ENCODE assay signal across 11 cellular contexts in the genomic region with DNA sequence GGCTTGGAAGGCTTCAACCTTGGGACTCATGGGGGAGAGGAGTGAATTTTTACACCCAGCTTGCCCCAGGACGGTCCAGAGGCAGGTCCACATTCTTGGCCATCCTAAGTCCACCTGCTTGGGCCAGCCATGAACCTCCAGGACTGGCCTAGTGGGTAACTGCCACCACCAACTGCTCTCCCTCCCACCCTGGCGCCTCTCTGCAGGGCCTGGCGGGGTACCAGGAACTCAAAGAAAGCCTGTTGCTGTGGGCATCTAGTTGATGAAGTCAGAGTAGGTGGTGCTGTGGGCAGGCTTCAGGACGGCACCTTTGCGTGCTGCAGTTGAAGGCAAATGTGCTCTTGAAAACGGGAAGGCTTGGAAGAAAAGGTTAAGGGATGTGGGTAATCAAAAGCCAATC. TPM values are rescaled to one million over a fixed set of nuclear protein-coding genes. Genes with fewer than 3 reads are reported as not detected.
DNase-seq lines count a peak whose midpoint lies in the region; ATAC-seq and TF ChIP-seq lines count a peak whose summit lies in the region.
"Had no signal": no experiment of that assay in that cellular context is flagged by ENCODE, and none has a peak within 500 bp of the region (broad histone marks: within the 10 kb centered on the region; RNA-seq: fewer than 3 reads in every experiment).

No MANE protein-coding gene starts in this region.

- H3K4ac ChIP-seq in mesenchymal stem cell (ENCODE audit: low read depth in 1 of 2, low read length in 2 of 2), result no peak overlapping the region

- no peak overlapping the region for H3K27ac Mint-ChIP-seq in activated CD8-positive, alpha-beta T cell treated with anti-CD3 and anti-CD28 coated beads for 36 hours
- H3K27ac Mint-ChIP-seq in activated CD8-positive, alpha-beta T cell treated with anti-CD3 and anti-CD28 coated beads, Interleukin-2, amount 10 ng/mL, durations not matched to agents 7 days and 5 days, result no peak overlapping the region

- H2BK12ac ChIP-seq in mesenchymal stem cell (ENCODE audit: low read length in 2 of 2), result no peak overlapping the region

- no peak overlapping the region for H2AFZ ChIP-seq in mesenchymal stem cell (ENCODE audit: low read depth, low read length)

- H3K9ac ChIP-seq in mesenchymal stem cell (ENCODE audit: low read length), result no peak overlapping the region

- H2BK15ac ChIP-seq in mesenchymal stem cell (ENCODE audit: low read depth, poor library complexity, severe bottlenecking), result no peak overlapping the region

- no peak overlapping the region for H2BK5ac ChIP-seq in mesenchymal stem cell (ENCODE audit: low read depth, low read length, poor library complexity, severe bottlenecking)

- H3K14ac ChIP-seq in mesenchymal stem cell (ENCODE audit: low read length in 2 of 2), result peak overlapping the region in 1 of 2 experiments; percentile 48

- POLR2A ChIA-PET in activated CD8-positive, alpha-beta T cell treated with anti-CD3 and anti-CD28 coated beads for 36 hours (lab: Charles Lee), result interaction anchor here (0.7 to 2.1 kb wide), 4 partner anchors 12 to 435 kb away, joined by 3 to 11 read pairs (median 4); partner anchors contain the start of gene BCOR
- POLR2A ChIA-PET in activated CD8-positive, alpha-beta T cell treated with anti-CD3 and anti-CD28 coated beads, Interleukin-2, amount 10 ng/mL, durations not matched to agents 7 days and 5 days (lab: Charles Lee), result interaction anchor here (0.9 kb wide), 1 partner anchor 13 kb away, joined by 3 read pairs; no protein-coding TSS in a partner anchor

- no peak overlapping the region for H3K23ac ChIP-seq in mesenchymal stem cell (ENCODE audit: low read length in 2 of 2)

- H3K36me3 ChIP-seq in mesenchymal stem cell (ENCODE audit: control insufficient read depth in 1 of 2, insufficient read depth in 2 of 2, low read depth in 1 of 2, low read length in 2 of 2), result peaks cover 0 to 13% of the 10 kb centered on the region in 2 experiments
- H3K36me3 ChIP-seq in suprapubic skin, result no peaks in the 10 kb centered on the region

- no peak for TF ChIP-seq CTCF in activated CD8-positive, alpha-beta T cell treated with anti-CD3 and anti-CD28 coated beads for 36 hours (IDR thresholded peaks at IDR 0.05)
- no peak for TF ChIP-seq CTCF in suprapubic skin (IDR thresholded peaks at IDR 0.05)

- H3K4me3 ChIP-seq in mesenchymal stem cell (ENCODE audit: insufficient read depth in 1 of 2, low read depth in 1 of 2, low read length in 2 of 2) (no peak overlapping the region), suprapubic skin (no peak overlapping the region)
- H3K4me3 ChIP-seq: skin epidermis had no signal

- H3K79me1 ChIP-seq in mesenchymal stem cell (replicated peaks; ENCODE audit: low read length, poor library complexity, severe bottlenecking), result peaks cover 5% of the 10 kb centered on the region

- DNase-seq in activated CD8-positive, alpha-beta T cell treated with anti-CD3 and anti-CD28 coated beads for 36 hours, result peak; percentile 36
- DNase-seq in activated CD8-positive, alpha-beta T cell treated with anti-CD3 and anti-CD28 coated beads, Interleukin-2, amount 10 ng/mL, durations not matched to agents 7 days and 5 days, result no peak
- DNase-seq in mesenchymal stem cell, result no peak
- DNase-seq in suprapubic skin (ENCODE audit: low spot score in 2 of 2), result no peak
- DNase-seq in NCI-H1694 treated with DMSO at 0.1 percent for 48 hours (lab: John Stamatoyannopoulos, UW), result no peak
- DNase-seq in NCI-H1417 treated with DMSO at 0.1 percent for 48 hours (lab: John Stamatoyannopoulos, UW), result no peak
- DNase-seq: DND-41, NCI-H345 had no signal

- H4K91ac ChIP-seq in mesenchymal stem cell (ENCODE audit: low read length), result peak overlapping the region; percentile 50

- no peak for TF ChIP-seq EP300 in suprapubic skin (IDR thresholded peaks at IDR 0.05)

- CTCF ChIA-PET in activated CD8-positive, alpha-beta T cell treated with anti-CD3 and anti-CD28 coated beads for 36 hours (lab: Charles Lee), result no interaction called here
- CTCF ChIA-PET in activated CD8-positive, alpha-beta T cell treated with anti-CD3 and anti-CD28 coated beads, Interleukin-2, amount 10 ng/mL, durations not matched to agents 7 days and 5 days (lab: Charles Lee), result interaction anchor here (0.8 kb wide), 1 partner anchor 11 kb away, joined by 3 read pairs; no protein-coding TSS in a partner anchor

- no peaks in the 10 kb centered on the region for H3K27me3 Mint-ChIP-seq in activated CD8-positive, alpha-beta T cell treated with anti-CD3 and anti-CD28 coated beads for 36 hours
- H3K27me3 Mint-ChIP-seq in activated CD8-positive, alpha-beta T cell treated with anti-CD3 and anti-CD28 coated beads, Interleukin-2, amount 10 ng/mL, durations not matched to agents 7 days and 5 days (ENCODE audit: low read depth), result no peaks in the 10 kb centered on the region

- peak; percentile 29 for ATAC-seq in activated CD8-positive, alpha-beta T cell treated with anti-CD3 and anti-CD28 coated beads for 36 hours
- ATAC-seq in activated CD8-positive, alpha-beta T cell treated with anti-CD3 and anti-CD28 coated beads, Interleukin-2, amount 10 ng/mL, durations not matched to agents 7 days and 5 days, result no peak
- no peak for ATAC-seq in GM18868 (IDR thresholded peaks at IDR 0.05; ENCODE audit: unreplicated experiment)

- no peak overlapping the region for H2BK120ac ChIP-seq in mesenchymal stem cell (ENCODE audit: low read depth, low read length)

- H3K9me3 Mint-ChIP-seq in activated CD8-positive, alpha-beta T cell treated with anti-CD3 and anti-CD28 coated beads for 36 hours, result no peaks in the 10 kb centered on the region
- H3K9me3 Mint-ChIP-seq in activated CD8-positive, alpha-beta T cell treated with anti-CD3 and anti-CD28 coated beads, Interleukin-2, amount 10 ng/mL, durations not matched to agents 7 days and 5 days (ENCODE audit: insufficient read depth), result no peaks in the 10 kb centered on the region

- H2AK5ac ChIP-seq in mesenchymal stem cell (ENCODE audit: low read length, severe bottlenecking), result no peak overlapping the region

- peak overlapping the region; percentile 52 for H3K27ac ChIP-seq in angular gyrus (ENCODE audit: low read depth, low read length)
- H3K27ac ChIP-seq in mesenchymal stem cell (ENCODE audit: low read length, poor library complexity, severe bottlenecking), result no peak overlapping the region
- peak overlapping the region; percentile 51 for H3K27ac ChIP-seq in suprapubic skin

- H3K4me1 ChIP-seq in mesenchymal stem cell (ENCODE audit: control insufficient read depth, insufficient read depth, low read depth, low read length), result peaks cover 33% of the 10 kb centered on the region
- peaks cover 71% of the 10 kb centered on the region for H3K4me1 ChIP-seq in suprapubic skin

- WGBS in mesenchymal stem cell, result 100% methylated on average over 2 of the region's 6 CpGs
- WGBS in suprapubic skin, result 32% methylated on average over 5 of the region's 6 CpGs

- H3K18ac ChIP-seq in mesenchymal stem cell (ENCODE audit: low read depth in 1 of 2, low read length in 2 of 2), result peak overlapping the region; percentile 0 to 43

- H3K4me1 Mint-ChIP-seq in activated CD8-positive, alpha-beta T cell treated with anti-CD3 and anti-CD28 coated beads for 36 hours (ENCODE audit: low read depth), result peaks cover 65% of the 10 kb centered on the region
- peaks cover 69% of the 10 kb centered on the region for H3K4me1 Mint-ChIP-seq in activated CD8-positive, alpha-beta T cell treated with anti-CD3 and anti-CD28 coated beads, Interleukin-2, amount 10 ng/mL, durations not matched to agents 7 days and 5 days (ENCODE audit: low read depth)

- intact Hi-C loops in activated CD8-positive, alpha-beta T cell treated with anti-CD3 and anti-CD28 coated beads for 36 hours (cut with micrococcal nuclease), result no loop called here

- H4K8ac ChIP-seq in mesenchymal stem cell (ENCODE audit: low read length), result no peak overlapping the region

- H3K27me3 ChIP-seq in mesenchymal stem cell (ENCODE audit: control insufficient read depth in 1 of 2, insufficient read depth in 1 of 2, low read length in 2 of 2), result peaks cover 0 to 70% of the 10 kb centered on the region in 2 experiments
- H3K27me3 ChIP-seq in suprapubic skin, result no peaks in the 10 kb centered on the region

- H3K36me3 Mint-ChIP-seq in activated CD8-positive, alpha-beta T cell treated with anti-CD3 and anti-CD28 coated beads for 36 hours (ENCODE audit: low read depth), result peaks cover 3% of the 10 kb centered on the region
- peaks cover 7% of the 10 kb centered on the region for H3K36me3 Mint-ChIP-seq in activated CD8-positive, alpha-beta T cell treated with anti-CD3 and anti-CD28 coated beads, Interleukin-2, amount 10 ng/mL, durations not matched to agents 7 days and 5 days (ENCODE audit: low read depth)

- TF ChIP-seq POLR2A in suprapubic skin (IDR thresholded peaks at IDR 0.05), result no peak

- H3K4me2 ChIP-seq in mesenchymal stem cell (ENCODE audit: low read length, poor library complexity, severe bottlenecking), result no peak overlapping the region

- H3K9me3 ChIP-seq in mesenchymal stem cell (ENCODE audit: control insufficient read depth, low read length) (no peaks in the 10 kb centered on the region), suprapubic skin (no peaks in the 10 kb centered on the region)

- no peak overlapping the region for H3K4me3 Mint-ChIP-seq in activated CD8-positive, alpha-beta T cell treated with anti-CD3 and anti-CD28 coated beads for 36 hours
- H3K4me3 Mint-ChIP-seq in activated CD8-positive, alpha-beta T cell treated with anti-CD3 and anti-CD28 coated beads, Interleukin-2, amount 10 ng/mL, durations not matched to agents 7 days and 5 days, result no peak overlapping the region

RNA-seq across cellular contexts. Expression of gene BCOR, which starts 12.0 kb away (rescaled TPM):
- 10 to 100 TPM; 38.3 to 39.6 TPM for total RNA-seq in activated CD8-positive, alpha-beta T cell treated with anti-CD3 and anti-CD28 coated beads for 36 hours
- total RNA-seq in activated CD8-positive, alpha-beta T cell treated with anti-CD3 and anti-CD28 coated beads, Interleukin-2, amount 10 ng/mL, durations not matched to agents 7 days and 5 days, result 10 to 100 TPM; 41.5 to 45.5 TPM
- 16.0 TPM for polyA plus RNA-seq in mesenchymal stem cell (2013, experiment 1 of 2)
- polyA plus RNA-seq in mesenchymal stem cell (2013, experiment 2 of 2), result 14.9 TPM
- 10 to 100 TPM; 20.9 to 36.0 (median 32.5) TPM for total RNA-seq in suprapubic skin
